In genomic region chr13:37685206-37685605, GRCh38 we compare ENCODE assay signal across 28 cellular contexts.
"Had no signal": no experiment of that assay in that cellular context is flagged by ENCODE, and none has a peak within 500 bp of the region (broad histone marks: within the 10 kb centered on the region; RNA-seq: fewer than 3 reads in every experiment).

No MANE protein-coding gene starts in this region.

- H3K36me3 Mint-ChIP-seq: activated naive CD8-positive, alpha-beta T cell; naive thymus-derived CD4-positive, alpha-beta T cell had no signal

- ATAC-seq: foreskin keratinocyte; heart right ventricle; naive thymus-derived CD4-positive, alpha-beta T cell; pancreas; psoas muscle; upper lobe of right lung had no signal

- H3K4me1 ChIP-seq: foreskin keratinocyte, heart right ventricle, left ventricle myocardium inferior, psoas muscle, right atrium auricular region, spleen, suprapubic skin, upper lobe of right lung had no signal

- H3K36me3 ChIP-seq: cardiac muscle cell, heart right ventricle, left ventricle myocardium inferior, pancreas, right atrium auricular region, spleen, suprapubic skin, tibial artery, upper lobe of right lung had no signal

- H3K27ac Mint-ChIP-seq: activated naive CD8-positive, alpha-beta T cell; brain; naive thymus-derived CD4-positive, alpha-beta T cell had no signal

- H3K27ac ChIP-seq: cardiac muscle cell, coronary artery, dorsolateral prefrontal cortex, foreskin keratinocyte, heart right ventricle, left ventricle myocardium inferior, pancreas, psoas muscle, right atrium auricular region, spleen, suprapubic skin, tibial artery, upper lobe of right lung had no signal

- H3K9me3 Mint-ChIP-seq: brain had no signal

- H3K4me1 Mint-ChIP-seq: naive thymus-derived CD4-positive, alpha-beta T cell had no signal

- DNase-seq: activated CD4-positive, alpha-beta T cell treated with anti-CD3 and anti-CD28 coated beads for 4 hours; activated CD4-positive, alpha-beta T cell treated with anti-CD3 and anti-CD28 coated beads, Interleukin-2, amount 50 U/mL, for 4 hours; activated effector memory CD4-positive, alpha-beta T cell treated with Interleukin-2 at 50 U/mL for 16 hours; activated naive CD4-positive, alpha-beta T cell treated with Interleukin-2 at 50 U/mL for 16 hours; activated T-cell treated with anti-CD3 and anti-CD28 coated beads for 4 hours; aorta; cerebellar nuclear complex; dorsolateral prefrontal cortex; effector memory CD4-positive, alpha-beta T cell; foreskin keratinocyte; heart right ventricle; islet precursor cell; left ventricle myocardium inferior; midbrain; naive thymus-derived CD4-positive, alpha-beta T cell; pancreas; psoas muscle; spleen; stimulated activated naive CD4-positive, alpha-beta T cell; tibial artery; upper lobe of right lung had no signal

- H3K27me3 ChIP-seq: cardiac muscle cell, dorsolateral prefrontal cortex, foreskin keratinocyte, heart right ventricle, pancreas, right atrium auricular region, spleen, suprapubic skin, tibial artery, upper lobe of right lung had no signal

- H3K4me3 ChIP-seq: cardiac muscle cell, coronary artery, dorsolateral prefrontal cortex, heart right ventricle, left ventricle myocardium inferior, lung, pancreas, psoas muscle, right atrium auricular region, spleen, suprapubic skin, tibial artery, upper lobe of right lung had no signal

- H3K9me3 ChIP-seq: heart right ventricle, left ventricle myocardium inferior, pancreas, psoas muscle, right atrium auricular region, spleen, suprapubic skin, tibial artery, upper lobe of right lung had no signal

- H3K27me3 Mint-ChIP-seq: activated naive CD8-positive, alpha-beta T cell; brain had no signal

- H3K4me3 Mint-ChIP-seq: activated naive CD8-positive, alpha-beta T cell; brain; naive thymus-derived CD4-positive, alpha-beta T cell had no signal
